ENCODE assay signal across 8 cellular contexts in the genomic region with DNA sequence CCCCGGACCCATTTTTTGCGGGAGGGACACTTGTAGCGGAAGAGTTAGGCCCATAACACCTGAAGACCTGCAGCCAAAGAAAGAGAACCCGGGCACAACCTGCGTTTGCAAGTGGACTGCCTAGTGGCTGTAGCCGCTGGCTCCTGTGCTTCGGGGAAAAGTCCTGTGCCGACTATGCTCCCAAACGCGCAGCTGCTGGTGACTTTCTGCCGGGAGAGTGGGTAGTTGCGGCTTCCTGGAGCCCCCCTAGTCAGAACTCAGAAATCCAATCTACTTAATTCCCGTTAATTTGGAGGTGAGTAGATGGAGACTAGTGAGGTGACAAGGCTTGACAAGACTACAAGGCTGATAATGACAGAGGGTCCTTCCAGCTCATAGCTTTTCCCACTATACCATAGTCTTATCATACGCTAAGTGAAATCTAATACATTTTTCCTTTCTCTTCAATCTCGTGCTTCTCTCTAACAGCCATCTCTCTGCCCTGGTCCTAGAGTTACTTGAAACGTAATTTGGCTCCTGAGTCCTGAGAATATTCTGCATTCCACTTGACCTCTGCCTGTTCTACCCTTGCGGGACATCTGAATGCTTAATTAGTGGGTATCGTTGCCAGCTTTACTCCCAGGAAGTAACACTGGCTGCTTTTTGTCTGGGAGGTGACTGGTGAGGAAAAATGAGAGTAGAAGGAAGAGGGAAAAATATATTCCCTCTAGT. TPM values are rescaled to one million over a fixed set of nuclear protein-coding genes. Genes with fewer than 3 reads are reported as not detected.
DNase-seq lines count a peak whose midpoint lies in the region; ATAC-seq and TF ChIP-seq lines count a peak whose summit lies in the region.

No MANE protein-coding gene starts in this region.

- H3K36me3 ChIP-seq in lower lobe of right lung, result peaks cover 8% of the 10 kb centered on the region
- H3K36me3 ChIP-seq in suprapubic skin, result no peaks in the 10 kb centered on the region

- DNase-seq in NOMO-1 (lab: John Stamatoyannopoulos, UW; ENCODE audit: unreplicated experiment in 2 of 2) (peak; percentile 40 to 68), NOMO-1 treated with dmso at 0.1 percent for 144 hours (lab: John Stamatoyannopoulos, UW; ENCODE audit: unreplicated experiment) (no peak), SK-MEL-5 (ENCODE audit: low read depth, low spot score) (peak; percentile 11), dermis blood vessel endothelial cell (peak; percentile 55), lower lobe of right lung (no peak), suprapubic skin (ENCODE audit: low spot score in 2 of 2) (peak in 1 of 2 donors; percentile 80)

- no peaks in the 10 kb centered on the region for H3K27me3 ChIP-seq in lower lobe of right lung (ENCODE audit: low read depth)
- no peaks in the 10 kb centered on the region for H3K27me3 ChIP-seq in suprapubic skin

- peak overlapping the region; percentile 91 for H3K27ac ChIP-seq in lower lobe of right lung
- H3K27ac ChIP-seq in suprapubic skin, result peak overlapping the region; percentile 80

- WGBS in suprapubic skin, result 1% methylated on average over 12 of the region's 18 CpGs

- TF ChIP-seq POLR2A in suprapubic skin (IDR thresholded peaks at IDR 0.05), result no peak

- intact Hi-C loops in lower lobe of right lung (cut with DNase I), result no loop called here

- in situ Hi-C loops in SK-MEL-5 (cut with HindIII; ENCODE audit: low pct_unique_long_range_greater_than_20kb, low sequenced_read_pairs), result no loop called here

- peak; percentile 7 for ATAC-seq in HG03571 (IDR thresholded peaks at IDR 0.05; ENCODE audit: unreplicated experiment)
- ATAC-seq in lower lobe of right lung, result peak; percentile 6 to 37
- ATAC-seq in GM21786 (IDR thresholded peaks at IDR 0.05; ENCODE audit: unreplicated experiment), result no peak

- H3K4me3 ChIP-seq in lower lobe of right lung, result peak overlapping the region; percentile 86
- H3K4me3 ChIP-seq in suprapubic skin, result peak overlapping the region; percentile 62

- H3K9me3 ChIP-seq in lower lobe of right lung (no peaks in the 10 kb centered on the region), suprapubic skin (no peaks in the 10 kb centered on the region)

- TF ChIP-seq CTCF in lower lobe of right lung (IDR thresholded peaks at IDR 0.05) (no peak), suprapubic skin (IDR thresholded peaks at IDR 0.05) (no peak)

- H3K4me1 ChIP-seq in lower lobe of right lung (peaks cover 26% of the 10 kb centered on the region), suprapubic skin (peaks cover 25% of the 10 kb centered on the region)

- no peak for TF ChIP-seq EP300 in suprapubic skin (IDR thresholded peaks at IDR 0.05)

RNA-seq across cellular contexts. Expression of a gene that starts 0.5 kb away (rescaled TPM):
- 32.6 and 37.9 TPM in 2 replicates for total RNA-seq in SK-MEL-5 (2014; rRNA removed; shearing (Covaris generic))
- 70.1 and 87.9 TPM in 2 replicates for polyA plus RNA-seq in SK-MEL-5 (2015; cell fraction: cytosol; rRNA removed)
- 79.2 and 88.3 TPM in 2 replicates for polyA plus RNA-seq in SK-MEL-5 (2015; cell fraction: nucleus; rRNA removed)
- total RNA-seq in dermis blood vessel endothelial cell (39.8 and 112 TPM in 2 replicates), lower lobe of right lung (46.3 TPM), suprapubic skin (10 to 100 TPM; 21.5 to 42.0 (median 33.0) TPM)

Comparison
In these comparisons a context has a peak if more than half of its experiments do, and no peak if none do; other contexts are left out.
1. DNase-seq: peak in NOMO-1 (2 of 2), SK-MEL-5 (single experiment) and dermis blood vessel endothelial cell (single experiment); none in NOMO-1 treated with dmso at 0.1 percent for 144 hours (single experiment) and lower lobe of right lung (single experiment).